Comparison of ENCODE assay signal across 1 cellular context in the genomic region with DNA sequence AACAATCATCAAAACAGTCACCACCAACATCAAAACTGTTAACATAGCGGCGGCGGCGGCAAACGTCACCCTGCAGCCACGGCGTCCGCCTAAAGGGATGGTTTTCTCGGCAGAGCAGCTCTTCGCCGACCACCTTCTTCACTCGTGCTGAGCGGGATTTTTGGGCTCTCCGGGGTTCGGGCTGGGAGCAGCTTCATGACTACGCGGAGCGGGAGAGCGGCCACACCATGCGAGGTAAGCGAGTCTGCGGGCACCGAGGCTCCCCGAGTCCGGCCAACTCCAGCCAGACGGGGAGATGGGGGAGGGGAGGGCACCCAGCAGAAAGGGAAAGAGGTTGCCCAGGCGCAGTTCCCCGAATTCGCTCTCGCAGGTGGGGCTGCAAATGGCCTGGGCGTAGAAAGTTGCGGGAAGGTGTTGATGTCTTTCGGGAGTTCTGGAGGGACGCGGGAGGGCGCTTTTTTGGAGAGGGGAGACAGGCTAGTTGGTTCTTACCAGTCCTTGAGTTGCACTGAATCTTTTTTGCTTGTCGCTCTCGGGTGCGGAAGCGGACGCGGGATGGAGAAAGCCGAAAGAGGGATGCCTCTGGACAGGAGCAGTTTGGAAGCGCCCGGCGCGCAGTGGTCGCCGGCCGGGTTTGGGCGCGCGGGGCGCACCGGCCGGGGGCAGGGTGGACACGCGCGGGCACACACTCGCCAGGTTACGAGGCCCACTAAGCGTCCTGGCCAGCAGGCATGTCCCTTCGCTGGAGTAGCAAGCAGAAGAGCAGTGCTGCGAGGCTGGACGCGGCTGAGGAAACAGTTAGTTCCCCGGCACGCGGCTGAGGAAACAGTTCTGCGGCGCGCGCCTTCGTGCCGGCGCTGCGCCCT.
TF ChIP-seq lines count a peak whose summit lies in the region.

No MANE protein-coding gene starts in this region.

TF ChIP-seq in HepG2, 621 proteins besides CTCF, POLR2A, EP300 and RAD21 (continued from another document):
- no peak for TF ChIP-seq GTF2F1 (IDR thresholded peaks at IDR 0.05; ENCODE audit: low read length)
- TF ChIP-seq AKAP8 (CRISPR knock-in tag; IDR thresholded peaks at IDR 0.05) = no peak
- TF ChIP-seq RARG (CRISPR knock-in tag; IDR thresholded peaks at IDR 0.05; ENCODE audit: low read depth) = no peak
- TF ChIP-seq, protein P1, sequence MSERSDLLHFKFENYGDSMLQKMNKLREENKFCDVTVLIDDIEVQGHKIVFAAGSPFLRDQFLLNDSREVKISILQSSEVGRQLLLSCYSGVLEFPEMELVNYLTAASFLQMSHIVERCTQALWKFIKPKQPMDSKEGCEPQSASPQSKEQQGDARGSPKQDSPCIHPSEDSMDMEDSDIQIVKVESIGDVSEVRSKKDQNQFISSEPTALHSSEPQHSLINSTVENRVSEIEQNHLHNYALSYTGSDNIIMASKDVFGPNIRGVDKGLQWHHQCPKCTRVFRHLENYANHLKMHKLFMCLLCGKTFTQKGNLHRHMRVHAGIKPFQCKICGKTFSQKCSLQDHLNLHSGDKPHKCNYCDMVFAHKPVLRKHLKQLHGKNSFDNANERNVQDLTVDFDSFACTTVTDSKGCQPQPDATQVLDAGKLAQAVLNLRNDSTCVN (CRISPR knock-in tag; IDR thresholded peaks at IDR 0.05; ENCODE audit: borderline replicate concordance) = no peak
- TF ChIP-seq, protein P2, sequence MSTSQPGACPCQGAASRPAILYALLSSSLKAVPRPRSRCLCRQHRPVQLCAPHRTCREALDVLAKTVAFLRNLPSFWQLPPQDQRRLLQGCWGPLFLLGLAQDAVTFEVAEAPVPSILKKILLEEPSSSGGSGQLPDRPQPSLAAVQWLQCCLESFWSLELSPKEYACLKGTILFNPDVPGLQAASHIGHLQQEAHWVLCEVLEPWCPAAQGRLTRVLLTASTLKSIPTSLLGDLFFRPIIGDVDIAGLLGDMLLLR (CRISPR knock-in tag; IDR thresholded peaks at IDR 0.05) = no peak
